Comparison of ENCODE assay signal across 13 cellular contexts in genomic region chrX:151402719-151403390, GRCh38. TPM values are rescaled to one million over a fixed set of nuclear protein-coding genes. Genes with fewer than 3 reads are reported as not detected.
DNase-seq lines count a peak whose midpoint lies in the region; ATAC-seq and TF ChIP-seq lines count a peak whose summit lies in the region.
"Had no signal": no experiment of that assay in that cellular context is flagged by ENCODE, and none has a peak within 500 bp of the region (broad histone marks: within the 10 kb centered on the region; RNA-seq: fewer than 3 reads in every experiment).

No MANE protein-coding gene starts in this region.

- H3K36me3 ChIP-seq in Panc1 (ENCODE audit: control insufficient read depth, insufficient read depth, low read length) (peaks cover 22% of the 10 kb centered on the region), heart right ventricle (peaks cover 0 to 37% (median 0%) of the 10 kb centered on the region in 9 donors)

- H3K4me1 ChIP-seq in Panc1 (ENCODE audit: control insufficient read depth, insufficient read depth, low read length), result peaks cover 38% of the 10 kb centered on the region
- peaks cover 0 to 31% (median 10%) of the 10 kb centered on the region in 9 donors for H3K4me1 ChIP-seq in heart right ventricle

- H3K4me3 Mint-ChIP-seq in activated CD4-positive, alpha-beta T cell treated with anti-CD3 and anti-CD28 coated beads for 36 hours, result no peak overlapping the region
- no peak overlapping the region for H3K4me3 Mint-ChIP-seq in stimulated activated effector memory CD8-positive, alpha-beta T cell treated with anti-CD3 and anti-CD28 coated beads, Interleukin-12 subunit alpha, Interleukin-12 subunit beta, amount 100 ng/mL, for 72 hours

- ATAC-seq in activated CD4-positive, alpha-beta T cell treated with anti-CD3 and anti-CD28 coated beads for 36 hours, result no peak
- ATAC-seq in Panc1 (peak; percentile 73; the same call in 1 of the 2 replicates), heart right ventricle (peak in 5 of 8 donors; percentile 37 to 83 (median 52))
- no peak for ATAC-seq in stimulated activated effector memory CD8-positive, alpha-beta T cell treated with anti-CD3 and anti-CD28 coated beads, Interleukin-12 subunit alpha, Interleukin-12 subunit beta, amount 100 ng/mL, for 72 hours
- ATAC-seq: A549, HCT116 had no signal

- H3K27me3 ChIP-seq in Panc1 (ENCODE audit: control insufficient read depth, insufficient read depth, low read length), result no peaks in the 10 kb centered on the region
- no peaks in the 10 kb centered on the region for H3K27me3 ChIP-seq in heart right ventricle

- H3K9me3 ChIP-seq in Panc1 (ENCODE audit: control insufficient read depth, insufficient read depth, low read depth, low read length) (no peaks in the 10 kb centered on the region), heart right ventricle (no peaks in the 10 kb centered on the region)
- H3K9me3 ChIP-seq: A549 had no signal

- peaks cover 29% of the 10 kb centered on the region for H3K4me1 Mint-ChIP-seq in activated CD4-positive, alpha-beta T cell treated with anti-CD3 and anti-CD28 coated beads for 36 hours
- peaks cover 37% of the 10 kb centered on the region for H3K4me1 Mint-ChIP-seq in stimulated activated effector memory CD8-positive, alpha-beta T cell treated with anti-CD3 and anti-CD28 coated beads, Interleukin-12 subunit alpha, Interleukin-12 subunit beta, amount 100 ng/mL, for 72 hours

- H3K36me3 Mint-ChIP-seq in activated CD4-positive, alpha-beta T cell treated with anti-CD3 and anti-CD28 coated beads for 36 hours (ENCODE audit: low read depth), result peaks cover 23% of the 10 kb centered on the region
- H3K36me3 Mint-ChIP-seq in stimulated activated effector memory CD8-positive, alpha-beta T cell treated with anti-CD3 and anti-CD28 coated beads, Interleukin-12 subunit alpha, Interleukin-12 subunit beta, amount 100 ng/mL, for 72 hours, result peaks cover 65% of the 10 kb centered on the region

- no peak for DNase-seq in activated CD4-positive, alpha-beta T cell treated with anti-CD3 and anti-CD28 coated beads for 36 hours
- DNase-seq in activated CD4-positive, alpha-beta T cell treated with anti-CD3 and anti-CD28 coated beads for 48 hours, result no peak
- no peak for DNase-seq in Panc1 (ENCODE audit: low read depth, low spot score)
- peak; percentile 6 to 18 for DNase-seq in heart right ventricle
- DNase-seq in stimulated activated effector memory CD8-positive, alpha-beta T cell treated with anti-CD3 and anti-CD28 coated beads, Interleukin-12 subunit alpha, Interleukin-12 subunit beta, amount 100 ng/mL, for 72 hours (ENCODE audit: low spot score in 2 of 2), result no peak
- DNase-seq in NCI-H1048 (lab: John Stamatoyannopoulos, UW), result no peak
- no peak for DNase-seq in HuH-7.5 (ENCODE audit: low spot score)
- no peak for DNase-seq in DMS153 treated with DMSO at 0.1 percent for 48 hours (lab: John Stamatoyannopoulos, UW; ENCODE audit: unreplicated experiment)
- DNase-seq: activated naive CD4-positive, alpha-beta T cell treated with Interleukin-2 at 50 U/mL for 16 hours; MM.1S; T-helper 9 cell had no signal

- CTCF ChIA-PET in activated CD4-positive, alpha-beta T cell treated with anti-CD3 and anti-CD28 coated beads for 36 hours (lab: Charles Lee), result interaction anchor here (1.1 kb wide), 1 partner anchor 89 kb away, joined by 3 read pairs; no protein-coding TSS in a partner anchor
- CTCF ChIA-PET in Panc1 (lab: Charles Lee), result no interaction called here

- H3K4me3 ChIP-seq in Panc1 (ENCODE audit: low read depth in 2 of 2, low read length in 2 of 2) (no peak overlapping the region), heart right ventricle (no peak overlapping the region)
- H3K4me3 ChIP-seq: A549 had no signal

- no peaks in the 10 kb centered on the region for H3K27me3 Mint-ChIP-seq in activated CD4-positive, alpha-beta T cell treated with anti-CD3 and anti-CD28 coated beads for 36 hours

- 70 to 85% methylated on average over 20 to 22 of the region's 22 CpGs for WGBS in heart right ventricle, 2 donors

- H3K27ac ChIP-seq in Panc1 (ENCODE audit: low read length) (no peak overlapping the region), heart right ventricle (no peak overlapping the region)
- H3K27ac ChIP-seq: A549 had no signal

- in situ Hi-C loops in Panc1 (cut with HindIII; ENCODE audit: low pct_unique_long_range_greater_than_20kb, low sequenced_read_pairs), result no loop called here

- no peak; the same call in 1 of the 2 replicates for TF ChIP-seq CTCF in Panc1 (IDR thresholded peaks at IDR 0.05)
- TF ChIP-seq CTCF in heart right ventricle (IDR thresholded peaks at IDR 0.05), result peak in 1 of 9 donors; percentile 14

- BruUV-seq in Panc1 (replicated peaks; lab: Mats Ljungman, UMichigan), result no TSS peak

- POLR2A ChIA-PET in activated CD4-positive, alpha-beta T cell treated with anti-CD3 and anti-CD28 coated beads for 36 hours (lab: Charles Lee), result interaction anchor here (0.6 kb wide), 1 partner anchor 704 kb away, joined by 3 read pairs; no protein-coding TSS in a partner anchor
- POLR2A ChIA-PET in Panc1 (lab: Charles Lee), result no interaction called here

- no peaks in the 10 kb centered on the region for H3K9me3 Mint-ChIP-seq in activated CD4-positive, alpha-beta T cell treated with anti-CD3 and anti-CD28 coated beads for 36 hours (ENCODE audit: low read depth)
- H3K9me3 Mint-ChIP-seq in stimulated activated effector memory CD8-positive, alpha-beta T cell treated with anti-CD3 and anti-CD28 coated beads, Interleukin-12 subunit alpha, Interleukin-12 subunit beta, amount 100 ng/mL, for 72 hours, result no peaks in the 10 kb centered on the region

- intact Hi-C loops in activated CD4-positive, alpha-beta T cell treated with anti-CD3 and anti-CD28 coated beads for 36 hours (cut with DNase I, micrococcal nuclease), result loop anchor here in 1 of 2 experiments (10.0 kb wide), 1 partner anchor 1432 kb away; the partner anchor contains the start of genes CETN2 and NSDHL
- intact Hi-C loops in Panc1 (cut with micrococcal nuclease; ENCODE audit: unreplicated experiment) (no loop called here), heart right ventricle (cut with DNase I) (no loop called here)

- H3K27ac Mint-ChIP-seq in activated CD4-positive, alpha-beta T cell treated with anti-CD3 and anti-CD28 coated beads for 36 hours, result peak overlapping the region; percentile 10
- H3K27ac Mint-ChIP-seq in stimulated activated effector memory CD8-positive, alpha-beta T cell treated with anti-CD3 and anti-CD28 coated beads, Interleukin-12 subunit alpha, Interleukin-12 subunit beta, amount 100 ng/mL, for 72 hours, result peak overlapping the region; percentile 57

RNA-seq across cellular contexts. Expression of gene VMA21, which starts 5.8 kb away (rescaled TPM):
- total RNA-seq in activated CD4-positive, alpha-beta T cell treated with anti-CD3 and anti-CD28 coated beads for 36 hours, result 10 to 100 TPM; 42.1 to 43.0 TPM
- total RNA-seq in Panc1 (2021; ENCODE audit: unreplicated experiment), result 117 TPM
- 26.9 TPM for polyA plus RNA-seq in Panc1 (2012; ENCODE audit: insufficient read length)
- 10 to 100 TPM; 18.3 to 26.6 (median 22.2) TPM for total RNA-seq in heart right ventricle
- 1 to 10 TPM; 4.3 to 9.0 TPM for polyA plus RNA-seq in heart right ventricle

Comparison
In these comparisons a context has a peak if more than half of its experiments do, and no peak if none do; other contexts are left out.
1. ATAC-seq: peak in Panc1 (single experiment) and heart right ventricle (5 of 8); none in activated CD4-positive, alpha-beta T cell treated with anti-CD3 and anti-CD28 coated beads for 36 hours (single experiment) and stimulated activated effector memory CD8-positive, alpha-beta T cell treated with anti-CD3 and anti-CD28 coated beads, Interleukin-12 subunit alpha, Interleukin-12 subunit beta, amount 100 ng/mL, for 72 hours (single experiment).
2. DNase-seq: peak in heart right ventricle (2 of 2); none in activated CD4-positive, alpha-beta T cell treated with anti-CD3 and anti-CD28 coated beads for 36 hours (single experiment), activated CD4-positive, alpha-beta T cell treated with anti-CD3 and anti-CD28 coated beads for 48 hours (single experiment), Panc1 (single experiment), stimulated activated effector memory CD8-positive, alpha-beta T cell treated with anti-CD3 and anti-CD28 coated beads, Interleukin-12 subunit alpha, Interleukin-12 subunit beta, amount 100 ng/mL, for 72 hours (0 of 2), NCI-H1048 (single experiment), HuH-7.5 (single experiment) and DMS153 treated with DMSO at 0.1 percent for 48 hours (single experiment).